ENCODE assay signal across 1 cellular context in genomic region chrX:134684956-134685355, GRCh38.
TF ChIP-seq lines count a peak whose summit lies in the region.

No MANE protein-coding gene starts in this region.

TF ChIP-seq in IMR-90, 13 proteins besides CTCF, POLR2A, EP300 and RAD21:
- TF ChIP-seq CEBPB (IDR thresholded peaks at IDR 0.05; ENCODE audit: low read depth, low read length) (no peak), MAFK (IDR thresholded peaks at IDR 0.05; ENCODE audit: low read depth, low read length) (no peak), RFX5 (IDR thresholded peaks at IDR 0.05; ENCODE audit: low read depth, low read length) (no peak), RCOR1 (IDR thresholded peaks at IDR 0.05; ENCODE audit: insufficient replicate concordance, low read length) (no peak), MAZ (IDR thresholded peaks at IDR 0.05; ENCODE audit: borderline replicate concordance, low read depth, low read length) (no peak)
